In the genomic region with DNA sequence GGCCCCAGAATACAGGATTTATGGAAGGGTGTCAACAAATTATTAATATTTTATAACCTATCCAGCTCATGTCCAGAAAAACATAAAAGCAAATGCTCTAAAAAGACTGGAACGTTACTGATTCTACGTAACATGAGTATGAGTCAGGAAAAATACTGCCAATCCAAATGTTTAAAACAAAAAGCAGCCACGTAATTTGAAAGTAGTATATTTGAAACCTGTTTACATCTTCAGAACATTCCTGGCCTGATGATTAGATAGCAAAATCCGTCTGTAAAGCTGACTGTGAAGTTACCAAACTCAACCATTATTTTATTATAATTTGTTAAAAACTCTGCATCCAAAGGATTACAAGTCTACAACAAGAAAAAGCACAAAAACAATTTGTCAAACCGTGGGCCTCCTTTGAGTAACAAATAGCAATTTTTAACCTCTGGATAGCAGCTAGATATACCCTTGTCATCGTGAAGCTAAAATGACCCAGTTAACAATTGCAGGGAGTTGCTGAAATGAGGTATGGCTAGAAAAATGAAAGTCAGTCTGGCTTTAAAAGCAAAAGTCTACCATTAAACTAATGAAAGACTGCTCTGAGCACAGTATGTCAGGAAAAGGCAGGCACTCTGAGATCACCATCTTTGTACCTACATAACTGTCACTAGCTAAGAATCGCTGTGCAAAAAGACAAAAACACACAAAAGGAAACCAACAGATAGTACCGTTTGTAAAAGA, we compare ENCODE assay signal across 8 cellular contexts. TPM values are rescaled to one million over a fixed set of nuclear protein-coding genes. Genes with fewer than 3 reads are reported as not detected.
DNase-seq lines count a peak whose midpoint lies in the region; ATAC-seq and TF ChIP-seq lines count a peak whose summit lies in the region.

No MANE protein-coding gene starts in this region.

- BruUV-seq in mammary epithelial cell (replicated peaks; lab: Mats Ljungman, UMichigan), result no TSS peak

- in situ Hi-C loops in ACHN (cut with HindIII; ENCODE audit: low pct_ligation_motif_present, low pct_unique_long_range_greater_than_20kb, low sequenced_read_pairs), result no loop called here
- in situ Hi-C loops in mammary epithelial cell (cut with MboI; ENCODE audit: low sequenced_read_pairs in 2 of 2), result no loop called here

- peak overlapping the region; percentile 61 for H2AFZ ChIP-seq in mammary epithelial cell (ENCODE audit: low read depth, low read length)

- peak overlapping the region; percentile 71 for H3K27ac ChIP-seq in mammary epithelial cell (ENCODE audit: insufficient read depth, low read depth, low read length)
- H3K27ac ChIP-seq in mesodermal cell (ENCODE audit: low read depth, low read length, severe bottlenecking), result peak overlapping the region; percentile 93

- 17% methylated on average over 8 of the region's 8 CpGs for WGBS in mammary epithelial cell (ENCODE audit: low coverage, missing lambda C conversion rate)
- 66 to 80% methylated on average over 2 to 4 of the region's 8 CpGs for WGBS in mesodermal cell (ENCODE audit: insufficient coverage in 2 of 2), 2 experiments

- intact Hi-C loops in mammary epithelial cell (cut with micrococcal nuclease), result loop anchor here (1.0 to 10.0 kb wide), 2 partner anchors 42 to 446 kb away; a partner anchor contains a TSS

- TF ChIP-seq CTCF in mammary epithelial cell (conservative IDR thresholded peaks at IDR 0.05 in 1 of 2, IDR thresholded peaks at IDR 0.05 in 1 of 2; ENCODE audit: extremely low read depth in 1 of 2, insufficient read depth in 1 of 2, low read depth in 1 of 2, low read length in 2 of 2), result no peak

- peak overlapping the region; percentile 91 for H3K4me2 ChIP-seq in mammary epithelial cell (ENCODE audit: insufficient read depth, low read depth, low read length)

- no peaks in the 10 kb centered on the region for H4K20me1 ChIP-seq in mammary epithelial cell (ENCODE audit: insufficient read depth, low read length)

- CTCF ChIA-PET in mammary epithelial cell (lab: Charles Lee; ENCODE audit: low non-redundant PET), result no interaction called here

- H3K4me1 ChIP-seq in mammary epithelial cell (ENCODE audit: insufficient read depth, low read length), result peaks cover 28% of the 10 kb centered on the region
- H3K4me1 ChIP-seq in mesodermal cell (ENCODE audit: control insufficient read depth, insufficient read depth, low read length, poor library complexity, severe bottlenecking), result peaks cover 32% of the 10 kb centered on the region

- H3K36me3 ChIP-seq in mammary epithelial cell (ENCODE audit: insufficient read depth, low read length), result peaks cover 5% of the 10 kb centered on the region
- peaks cover 31% of the 10 kb centered on the region for H3K36me3 ChIP-seq in mesodermal cell (ENCODE audit: control insufficient read depth, insufficient read depth, low read length)

- peak overlapping the region; percentile 70 to 87 (median 73) for H3K4me3 ChIP-seq in mammary epithelial cell (replicated peaks in 1 of 3; ENCODE audit: insufficient read depth in 1 of 3, low read depth in 2 of 3, low read length in 3 of 3)
- peak overlapping the region; percentile 94 for H3K4me3 ChIP-seq in mesodermal cell (ENCODE audit: extremely low read depth, insufficient read depth, low read length, poor library complexity, severe bottlenecking)

- peak; percentile 7 for DNase-seq in ACHN
- DNase-seq in HS-27A (ENCODE audit: low read depth), result peak; percentile 20
- DNase-seq in mammary epithelial cell, result peak; percentile 19
- no peak for DNase-seq in DMS53 (lab: John Stamatoyannopoulos, UW)
- no peak for DNase-seq in NCI-H526 (lab: John Stamatoyannopoulos, UW)
- DNase-seq in LoVo (ENCODE audit: low spot score), result no peak

- H3K79me2 ChIP-seq in mammary epithelial cell (ENCODE audit: insufficient read depth, low read length), result peaks cover 98% of the 10 kb centered on the region

- dilution Hi-C loops in mammary epithelial cell (cut with HindIII; ENCODE audit: low sequenced_read_pairs), result no loop called here

- ATAC-seq in GM19452 (IDR thresholded peaks at IDR 0.05; ENCODE audit: unreplicated experiment), result no peak

- H3K9me3 ChIP-seq in mammary epithelial cell (replicated peaks; ENCODE audit: insufficient read depth, low read length) (no peaks in the 10 kb centered on the region), mesodermal cell (ENCODE audit: control insufficient read depth, low read length) (no peaks in the 10 kb centered on the region)

- H3K9ac ChIP-seq in mammary epithelial cell (ENCODE audit: insufficient read depth, low read length), result peak overlapping the region; percentile 86

- H3K27me3 ChIP-seq in mammary epithelial cell (ENCODE audit: insufficient read depth, low read length), result no peaks in the 10 kb centered on the region

RNA-seq across cellular contexts. Expression of a gene that starts 1.2 kb away (rescaled TPM):
- 100 to 1,000 TPM; 128 to 158 TPM for total RNA-seq in mammary epithelial cell
- 35.6 TPM for polyA plus RNA-seq in mammary epithelial cell
- polyA minus RNA-seq in mammary epithelial cell, result 325 TPM
- polyA plus RNA-seq in mesodermal cell (2013, experiment 1 of 2), result 125 TPM
- polyA plus RNA-seq in mesodermal cell (2013, experiment 2 of 2), result 75.5 TPM

RNA-seq across cellular contexts. Expression of a gene that starts 42.5 kb away (rescaled TPM):
- total RNA-seq in mammary epithelial cell, result 10 to 100 TPM; 68.0 to 75.0 TPM
- polyA plus RNA-seq in mammary epithelial cell, result 55.7 TPM
- 101 TPM for polyA minus RNA-seq in mammary epithelial cell
- polyA plus RNA-seq in mesodermal cell (2013, experiment 1 of 2), result 56.0 TPM
- polyA plus RNA-seq in mesodermal cell (2013, experiment 2 of 2), result 50.4 TPM

RNA-seq across cellular contexts. Expression of a gene that starts 42.7 kb away (rescaled TPM):
- total RNA-seq in mammary epithelial cell, result 10 to 100 TPM; 23.3 to 51.6 TPM
- polyA plus RNA-seq in mammary epithelial cell, result 73.6 TPM
- polyA minus RNA-seq in mammary epithelial cell, result 22.3 TPM
- 23.6 TPM for polyA plus RNA-seq in mesodermal cell (2013, experiment 1 of 2)
- polyA plus RNA-seq in mesodermal cell (2013, experiment 2 of 2), result 19.8 TPM

Comparison
In these comparisons a context has a peak if more than half of its experiments do, and no peak if none do; other contexts are left out.
1. DNase-seq: peak in ACHN (single experiment), HS-27A (single experiment) and mammary epithelial cell (single experiment); none in DMS53 (single experiment), NCI-H526 (0 of 2) and LoVo (single experiment).